In the genomic region with DNA sequence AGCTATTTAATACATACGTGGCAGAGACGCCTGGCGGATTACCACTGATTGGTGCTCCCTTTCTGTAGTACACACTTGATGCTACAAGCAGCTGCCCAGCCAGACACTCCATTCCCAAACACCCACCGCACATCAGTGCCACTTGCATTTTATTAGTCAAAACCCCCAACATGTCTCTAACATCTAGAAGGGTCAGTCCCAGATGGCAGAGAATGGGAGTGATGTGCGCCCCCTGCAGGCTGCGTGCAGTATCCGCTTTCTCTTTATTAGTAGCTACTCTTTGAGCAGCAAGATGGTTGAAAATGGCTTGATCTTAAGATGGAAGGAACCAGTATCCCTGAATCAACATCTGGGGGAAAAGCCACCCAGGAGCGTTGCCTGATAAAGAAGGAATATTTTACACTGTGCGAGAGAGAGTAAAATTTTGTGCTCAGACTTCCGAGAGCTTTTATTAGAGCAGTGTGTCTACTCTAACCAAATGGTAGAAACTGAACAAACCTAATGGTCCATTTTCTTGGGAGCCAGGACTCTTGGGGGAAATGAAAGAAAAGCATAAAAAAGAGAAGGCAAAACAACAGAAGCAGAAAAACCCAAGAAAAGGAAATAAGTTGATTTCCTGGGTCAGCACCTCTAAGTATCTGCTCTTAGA, we compare ENCODE assay signal across 8 cellular contexts.
DNase-seq lines count a peak whose midpoint lies in the region; ATAC-seq and TF ChIP-seq lines count a peak whose summit lies in the region.

No MANE protein-coding gene starts in this region.

- no peak for ATAC-seq in gastrocnemius medialis

- H4K20me1 ChIP-seq in SU-DHL-6 (ENCODE audit: low read depth, low read length), result no peaks in the 10 kb centered on the region

- no peaks in the 10 kb centered on the region for H3K36me3 Mint-ChIP-seq in type B pancreatic cell

- no peaks in the 10 kb centered on the region for H3F3A ChIP-seq in SU-DHL-6 (ENCODE audit: insufficient read depth)

- peak; percentile 86 for TF ChIP-seq CTCF in SU-DHL-6 (IDR thresholded peaks at IDR 0.05; ENCODE audit: insufficient read depth, low read length, poor library complexity, severe bottlenecking)
- TF ChIP-seq CTCF in fibroblast of mammary gland (conservative IDR thresholded peaks at IDR 0.05; ENCODE audit: control insufficient read depth, insufficient read depth, low read depth, low read length), result peak; percentile 67
- TF ChIP-seq CTCF in type B pancreatic cell (conservative IDR thresholded peaks at IDR 0.05), result peak; percentile 71
- peak in 1 of 5 experiments; percentile 17 for TF ChIP-seq CTCF in gastrocnemius medialis (IDR thresholded peaks at IDR 0.05 in 4 of 5, conservative IDR thresholded peaks at IDR 0.05 in 1 of 5)

- H3K9me3 ChIP-seq in SU-DHL-6 (ENCODE audit: insufficient read depth, low read length), result no peaks in the 10 kb centered on the region
- no peaks in the 10 kb centered on the region for H3K9me3 ChIP-seq in gastrocnemius medialis

- H2AFZ ChIP-seq in SU-DHL-6 (ENCODE audit: low read depth, low read length, severe bottlenecking), result no peak overlapping the region

- H3K4me3 Mint-ChIP-seq in type B pancreatic cell, result no peak overlapping the region

- H3K36me3 ChIP-seq in SU-DHL-6 (ENCODE audit: low read length) (no peaks in the 10 kb centered on the region), gastrocnemius medialis (no peaks in the 10 kb centered on the region)

- in situ Hi-C loops in gastrocnemius medialis (cut with MboI; ENCODE audit: low sequenced_read_pairs in 4 of 4), result no loop called here

- DNase-seq in activated gamma-delta T cell treated with Interleukin-2 at 50 U/mL for 16 hours, result peak; percentile 8
- no peak for DNase-seq in activated gamma-delta T cell (lab: John Stamatoyannopoulos, UW)
- peak; percentile 27 for DNase-seq in fibroblast of mammary gland (ENCODE audit: low read depth)
- no peak for DNase-seq in type B pancreatic cell (ENCODE audit: extremely low spot score, unreplicated experiment)
- DNase-seq in gastrocnemius medialis, result no peak
- DNase-seq in NCI-H2171 treated with DMSO at 0.1 percent for 48 hours (lab: John Stamatoyannopoulos, UW), result no peak
- no peak for DNase-seq in NOMO-1 treated with DMSO at 0.1 percent for 48 hours (lab: John Stamatoyannopoulos, UW; ENCODE audit: unreplicated experiment)

- no peak overlapping the region for H3K4me3 ChIP-seq in SU-DHL-6 (ENCODE audit: insufficient read depth, low read length, poor library complexity, severe bottlenecking)
- H3K4me3 ChIP-seq in fibroblast of mammary gland (ENCODE audit: control insufficient read depth, low read depth, low read length), result no peak overlapping the region
- no peak overlapping the region for H3K4me3 ChIP-seq in gastrocnemius medialis

- H3K27me3 ChIP-seq in SU-DHL-6 (ENCODE audit: low read length), result no peaks in the 10 kb centered on the region
- H3K27me3 ChIP-seq in gastrocnemius medialis, result no peaks in the 10 kb centered on the region

- H3K9me2 ChIP-seq in SU-DHL-6 (replicated peaks; ENCODE audit: insufficient read depth, low read length), result no peaks in the 10 kb centered on the region

- no peak for TF ChIP-seq POLR2A in gastrocnemius medialis (IDR thresholded peaks at IDR 0.05)

- H3K4me1 ChIP-seq in gastrocnemius medialis, result no peaks in the 10 kb centered on the region

- H3K9me3 Mint-ChIP-seq in type B pancreatic cell, result no peaks in the 10 kb centered on the region

- intact Hi-C loops in gastrocnemius medialis (cut with DNase I; ENCODE audit: low total_unique reads), result no loop called here

- peaks cover 5% of the 10 kb centered on the region for H3K4me1 Mint-ChIP-seq in type B pancreatic cell (ENCODE audit: unreplicated experiment)

- H3K27ac Mint-ChIP-seq in type B pancreatic cell, result no peak overlapping the region

- H3K4me2 ChIP-seq in SU-DHL-6 (ENCODE audit: low read depth, low read length, poor library complexity, severe bottlenecking), result no peak overlapping the region

- H3K27ac ChIP-seq in SU-DHL-6 (ENCODE audit: low read depth, low read length) (no peak overlapping the region), gastrocnemius medialis (no peak overlapping the region)

- H3K9ac ChIP-seq in SU-DHL-6 (ENCODE audit: low read length), result no peak overlapping the region

- no peaks in the 10 kb centered on the region for H3K79me2 ChIP-seq in SU-DHL-6 (ENCODE audit: insufficient read depth, low read length)

- no peaks in the 10 kb centered on the region for H3K27me3 Mint-ChIP-seq in type B pancreatic cell

Comparison
In these comparisons a context has a peak if more than half of its experiments do, and no peak if none do; other contexts are left out.
1. DNase-seq: peak in activated gamma-delta T cell treated with Interleukin-2 at 50 U/mL for 16 hours (single experiment) and fibroblast of mammary gland (single experiment); none in activated gamma-delta T cell (single experiment), type B pancreatic cell (single experiment), gastrocnemius medialis (0 of 2), NCI-H2171 treated with DMSO at 0.1 percent for 48 hours (single experiment) and NOMO-1 treated with DMSO at 0.1 percent for 48 hours (single experiment).